Comparison of ENCODE assay signal across 8 cellular contexts in genomic region chr5:55691265-55692105, GRCh38. TPM values are rescaled to one million over a fixed set of nuclear protein-coding genes. Genes with fewer than 3 reads are reported as not detected.
DNase-seq lines count a peak whose midpoint lies in the region; ATAC-seq and TF ChIP-seq lines count a peak whose summit lies in the region.

No MANE protein-coding gene starts in this region.

- ATAC-seq in GM19395 (IDR thresholded peaks at IDR 0.05; ENCODE audit: unreplicated experiment) (no peak), HG02981 (IDR thresholded peaks at IDR 0.05; ENCODE audit: unreplicated experiment) (no peak), GM18511 (IDR thresholded peaks at IDR 0.05; ENCODE audit: unreplicated experiment) (no peak)

- H3K27me3 Mint-ChIP-seq in neural crest cell (ENCODE audit: low read depth): no peaks in the 10 kb centered on the region

- H3K4me3 Mint-ChIP-seq in neural crest cell: no peak overlapping the region

- H3K36me3 Mint-ChIP-seq in neural crest cell (ENCODE audit: low read depth): peaks cover 12% of the 10 kb centered on the region

- DNase-seq in DMS114 treated with DMSO at 0.1 percent for 48 hours (lab: John Stamatoyannopoulos, UW; ENCODE audit: unreplicated experiment) (peak; percentile 40), LHCN-M2 (ENCODE audit: low read depth) (peak; percentile 61), SK-N-DZ (ENCODE audit: low spot score) (peak; percentile 34), fibroblast of gingiva (ENCODE audit: low read depth) (peak; percentile 72), neural crest cell (ENCODE audit: low read depth, low spot score) (no peak)

- H3K27ac Mint-ChIP-seq in neural crest cell (ENCODE audit: unreplicated experiment): no peak overlapping the region

- peaks cover 12% of the 10 kb centered on the region for H3K4me1 Mint-ChIP-seq in neural crest cell

- TF ChIP-seq CTCF in neural crest cell (conservative IDR thresholded peaks at IDR 0.05): peak; percentile 86

- H3K9me3 Mint-ChIP-seq in neural crest cell: peaks cover 3% of the 10 kb centered on the region

RNA-seq across cellular contexts. Expression of gene SLC38A9, which starts 20.6 kb away (rescaled TPM):
- total RNA-seq in LHCN-M2 (2014; rRNA removed) (13.5 and 20.9 TPM in 2 replicates), neural crest cell (23.9 and 25.3 TPM in 2 replicates)
- 5.8 TPM for polyA plus RNA-seq in LHCN-M2 (2012)
- polyA plus RNA-seq in SK-N-DZ (2014; cell fraction: cytosol; rRNA removed): 21.5 and 29.7 TPM in 2 replicates
- 17.5 and 31.8 TPM in 2 replicates for polyA plus RNA-seq in SK-N-DZ (2014; cell fraction: nucleus; rRNA removed)

RNA-seq across cellular contexts. Expression of gene DDX4, which starts 46.4 kb away (rescaled TPM):
- not detected in 2 replicates for total RNA-seq in LHCN-M2 (2014; rRNA removed)
- polyA plus RNA-seq in LHCN-M2 (2012): not detected
- not detected in 2 replicates for polyA plus RNA-seq in SK-N-DZ (2014; cell fraction: cytosol; rRNA removed)
- not detected in 2 replicates for polyA plus RNA-seq in SK-N-DZ (2014; cell fraction: nucleus; rRNA removed)
- total RNA-seq in neural crest cell: not detected in 2 replicates
